22 cellular contexts compared by ENCODE assay signal in the genomic region with DNA sequence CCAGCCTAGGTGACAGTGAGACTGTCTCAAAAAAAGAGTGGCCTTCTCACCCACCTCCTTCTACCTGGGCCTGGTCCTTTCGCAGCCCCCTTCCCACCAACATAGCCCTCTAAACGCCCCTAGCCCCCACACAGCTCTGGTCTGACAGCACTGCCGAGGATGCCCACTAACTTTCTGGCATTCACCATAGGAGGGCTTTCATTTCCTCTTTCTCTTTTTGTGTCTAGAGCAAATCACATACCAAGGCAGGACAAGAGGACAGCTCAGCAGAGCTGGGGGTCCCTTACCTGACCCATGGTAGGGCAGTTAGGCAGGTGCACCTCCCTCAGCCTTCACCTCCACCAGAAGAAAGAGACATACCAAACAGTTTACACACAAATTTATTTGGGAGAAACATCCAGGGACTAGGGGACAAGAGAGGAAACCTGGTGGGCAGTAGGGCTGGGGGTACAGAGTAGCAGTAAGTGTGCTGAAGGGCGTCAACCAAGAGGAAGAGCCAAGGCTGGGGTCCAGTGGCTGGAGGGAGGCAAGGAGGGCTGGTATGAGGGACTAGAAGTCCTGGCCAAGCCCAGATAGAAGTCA. TPM values are rescaled to one million over a fixed set of nuclear protein-coding genes. Genes with fewer than 3 reads are reported as not detected.
DNase-seq lines count a peak whose midpoint lies in the region; ATAC-seq and TF ChIP-seq lines count a peak whose summit lies in the region.
"Had no signal": no experiment of that assay in that cellular context is flagged by ENCODE, and none has a peak within 500 bp of the region (broad histone marks: within the 10 kb centered on the region; RNA-seq: fewer than 3 reads in every experiment).

No MANE protein-coding gene starts in this region.

- H3K9me2 ChIP-seq in Karpas-422 (replicated peaks; ENCODE audit: insufficient read depth, low read length): no peaks in the 10 kb centered on the region

- intact Hi-C loops in CD8-positive, alpha-beta T cell (cut with DNase I, micrococcal nuclease): no loop called here
- intact Hi-C loops in head of caudate nucleus (cut with DNase I): no loop called here

- H3K9me3 Mint-ChIP-seq in CD8-positive, alpha-beta T cell: no peaks in the 10 kb centered on the region
- no peaks in the 10 kb centered on the region for H3K9me3 Mint-ChIP-seq in nephron progenitor cell
- H3K9me3 Mint-ChIP-seq: activated naive CD4-positive, alpha-beta T cell treated with anti-CD3 and anti-CD28 coated beads, Interleukin-2, amount 50 U/mL, for 24 hours; GM23338; HFFc6 had no signal

- H2AFZ ChIP-seq in Karpas-422 (ENCODE audit: low read length): no peak overlapping the region
- H2AFZ ChIP-seq: GM23338 had no signal

- H4K20me1 ChIP-seq in Karpas-422 (ENCODE audit: insufficient read depth, low read depth, low read length): no peaks in the 10 kb centered on the region

- peaks cover 23% of the 10 kb centered on the region for H3K36me3 Mint-ChIP-seq in CD8-positive, alpha-beta T cell
- H3K36me3 Mint-ChIP-seq in nephron progenitor cell (ENCODE audit: low read depth): peaks cover 21% of the 10 kb centered on the region

- H3K27me3 Mint-ChIP-seq in CD8-positive, alpha-beta T cell (ENCODE audit: low read depth): no peaks in the 10 kb centered on the region
- peaks cover 12% of the 10 kb centered on the region for H3K27me3 Mint-ChIP-seq in nephron progenitor cell (ENCODE audit: low read depth, poor library complexity)
- H3K27me3 Mint-ChIP-seq: activated naive CD4-positive, alpha-beta T cell treated with anti-CD3 and anti-CD28 coated beads, Interleukin-2, amount 50 U/mL, for 24 hours had no signal

- H3K27ac Mint-ChIP-seq in CD8-positive, alpha-beta T cell: peak overlapping the region; percentile 45
- H3K27ac Mint-ChIP-seq in nephron progenitor cell: peak overlapping the region; percentile 30
- H3K27ac Mint-ChIP-seq: activated naive CD4-positive, alpha-beta T cell treated with anti-CD3 and anti-CD28 coated beads, Interleukin-2, amount 50 U/mL, for 24 hours; HFFc6 had no signal

- POLR2A ChIA-PET in CD8-positive, alpha-beta T cell (lab: Charles Lee): no interaction called here

- H3K27me3 ChIP-seq in CD8-positive, alpha-beta T cell (ENCODE audit: insufficient read depth, low read length): no peaks in the 10 kb centered on the region
- H3K27me3 ChIP-seq in Karpas-422 (ENCODE audit: low read length) (no peaks in the 10 kb centered on the region), foreskin keratinocyte (no peaks in the 10 kb centered on the region)

- CTCF ChIA-PET in CD8-positive, alpha-beta T cell (lab: Charles Lee): no interaction called here

- no peak for TF ChIP-seq CTCF in CD8-positive, alpha-beta T cell (IDR thresholded peaks at IDR 0.05)
- no peak for TF ChIP-seq CTCF in nephron progenitor cell (IDR thresholded peaks at IDR 0.05)
- no peak for TF ChIP-seq CTCF in foreskin keratinocyte (conservative IDR thresholded peaks at IDR 0.05)

- no peak for ATAC-seq in CD8-positive, alpha-beta T cell
- ATAC-seq in HG03571 (IDR thresholded peaks at IDR 0.05; ENCODE audit: unreplicated experiment) (no peak), foreskin keratinocyte (no peak)
- ATAC-seq: activated CD4-positive, CD25-positive, alpha-beta regulatory T cell treated with anti-CD3 and anti-CD28 coated beads, Interleukin-2, amount 50 U/mL, for 24 hours; GM23338 had no signal

- H3K4me3 ChIP-seq in CD8-positive, alpha-beta T cell (ENCODE audit: low read depth, low read length): no peak overlapping the region
- no peak overlapping the region for H3K4me3 ChIP-seq in Karpas-422 (ENCODE audit: low read length)
- H3K4me3 ChIP-seq: GM23338, lung had no signal

- H3K27ac ChIP-seq in CD8-positive, alpha-beta T cell (ENCODE audit: low read depth, low read length): no peak overlapping the region
- H3K27ac ChIP-seq in Karpas-422 (ENCODE audit: low read length) (no peak overlapping the region), foreskin keratinocyte (no peak overlapping the region)

- no peaks in the 10 kb centered on the region for H3K79me2 ChIP-seq in Karpas-422 (ENCODE audit: low read length)

- no peak overlapping the region for H3K4me3 Mint-ChIP-seq in CD8-positive, alpha-beta T cell
- H3K4me3 Mint-ChIP-seq in nephron progenitor cell: no peak overlapping the region
- H3K4me3 Mint-ChIP-seq: activated naive CD4-positive, alpha-beta T cell treated with anti-CD3 and anti-CD28 coated beads, Interleukin-2, amount 50 U/mL, for 24 hours; GM23338; HFFc6 had no signal

- H3K9ac ChIP-seq in Karpas-422 (ENCODE audit: low read length): no peak overlapping the region

- peaks cover 7% of the 10 kb centered on the region for H3K36me3 ChIP-seq in CD8-positive, alpha-beta T cell (ENCODE audit: insufficient read depth, low read length)
- H3K36me3 ChIP-seq in Karpas-422 (ENCODE audit: insufficient read depth, low read length): peaks cover 5% of the 10 kb centered on the region; the same call in 1 of the 2 replicates

- H3K4me1 ChIP-seq in CD8-positive, alpha-beta T cell (ENCODE audit: insufficient read depth, low read length): peaks cover 7% of the 10 kb centered on the region
- H3K4me1 ChIP-seq in Karpas-422 (ENCODE audit: low read length): peaks cover 11% of the 10 kb centered on the region
- no peaks in the 10 kb centered on the region for H3K4me1 ChIP-seq in foreskin keratinocyte

- no peak overlapping the region for H3K4me2 ChIP-seq in Karpas-422 (ENCODE audit: low read depth, low read length, poor library complexity, severe bottlenecking)
- H3K4me2 ChIP-seq: GM23338 had no signal

- peaks cover 14% of the 10 kb centered on the region for H3K4me1 Mint-ChIP-seq in CD8-positive, alpha-beta T cell (ENCODE audit: low read depth)
- H3K4me1 Mint-ChIP-seq in nephron progenitor cell: peaks cover 21% of the 10 kb centered on the region

- H3K9me3 ChIP-seq in CD8-positive, alpha-beta T cell (ENCODE audit: low read length): no peaks in the 10 kb centered on the region
- no peaks in the 10 kb centered on the region for H3K9me3 ChIP-seq in Karpas-422 (ENCODE audit: low read length)

- no peak for DNase-seq in CD8-positive, alpha-beta T cell
- peak; percentile 64 for DNase-seq in Karpas-422
- DNase-seq in RPMI8226: peak; percentile 34
- no peak for DNase-seq in nephron progenitor cell
- no peak for DNase-seq in head of caudate nucleus
- DNase-seq in foreskin keratinocyte: no peak
- DNase-seq: caudate nucleus, GDM1, glutamatergic neuron, HFFc6, KG1, NCI-H1048, NCI-H187, NCI-H526 treated with DMSO at 0.1 percent for 48 hours, T1000, trophoblast cell had no signal

RNA-seq across cellular contexts. Expression of a gene that starts 4.5 kb away (rescaled TPM):
- 1 to 10 TPM; 1.5 to 1.9 TPM for total RNA-seq in CD8-positive, alpha-beta T cell
- total RNA-seq in Karpas-422 (2014; rRNA removed; shearing (Covaris generic); ENCODE audit: low replicate concordance): 0.51 TPM in 1 of 2 replicates, not detected in the other
- 0.53 and 1.1 TPM in 2 replicates for total RNA-seq in foreskin keratinocyte
- polyA plus RNA-seq in foreskin keratinocyte: 1.5 and 1.8 TPM in 2 replicates
- total RNA-seq: GM23338, kidney epithelial cell had no signal

RNA-seq across cellular contexts. Expression of a gene that starts 6.6 kb away (rescaled TPM):
- total RNA-seq in CD8-positive, alpha-beta T cell: 10 to 100 TPM; 30.6 to 31.7 TPM
- total RNA-seq in Karpas-422 (2014; rRNA removed; shearing (Covaris generic); ENCODE audit: low replicate concordance): 3.4 and 7.3 TPM in 2 replicates
- 4.3 and 4.8 TPM in 2 replicates for total RNA-seq in foreskin keratinocyte
- polyA plus RNA-seq in foreskin keratinocyte: 3.2 TPM in 2 replicates

RNA-seq across cellular contexts. Expression of a gene that starts 10.5 kb away (rescaled TPM):
- 10 to 100 TPM; 80.9 to 86.1 TPM for total RNA-seq in CD8-positive, alpha-beta T cell
- 178 and 212 TPM in 2 replicates for total RNA-seq in Karpas-422 (2014; rRNA removed; shearing (Covaris generic); ENCODE audit: low replicate concordance)
- 201 and 203 TPM in 2 replicates for total RNA-seq in foreskin keratinocyte
- polyA plus RNA-seq in foreskin keratinocyte: 295 and 298 TPM in 2 replicates

RNA-seq across cellular contexts. Expression of a gene that starts 11.6 kb away (rescaled TPM):
- 10 to 100 TPM in 1 of 2 experiments, 1 to 10 TPM in 1; 9.8 to 10.8 TPM for total RNA-seq in CD8-positive, alpha-beta T cell
- total RNA-seq in Karpas-422 (2014; rRNA removed; shearing (Covaris generic); ENCODE audit: low replicate concordance): 18.6 and 26.2 TPM in 2 replicates
- total RNA-seq in foreskin keratinocyte: 17.2 and 17.8 TPM in 2 replicates
- polyA plus RNA-seq in foreskin keratinocyte: 26.5 and 28.7 TPM in 2 replicates

RNA-seq across cellular contexts. Expression of a gene that starts 15.8 kb away (rescaled TPM):
- total RNA-seq in CD8-positive, alpha-beta T cell: 10 to 100 TPM; 13.3 to 13.4 TPM
- total RNA-seq in Karpas-422 (2014; rRNA removed; shearing (Covaris generic); ENCODE audit: low replicate concordance): 13.8 and 35.6 TPM in 2 replicates
- 18.7 and 19.7 TPM in 2 replicates for total RNA-seq in foreskin keratinocyte
- 16.7 and 16.8 TPM in 2 replicates for polyA plus RNA-seq in foreskin keratinocyte

Comparison
In these comparisons a context has a peak if more than half of its experiments do, and no peak if none do; other contexts are left out.
1. DNase-seq: peak in Karpas-422 (single experiment) and RPMI8226 (single experiment); none in CD8-positive, alpha-beta T cell (0 of 7), nephron progenitor cell (single experiment), head of caudate nucleus (0 of 42) and foreskin keratinocyte (0 of 2).